12 cellular contexts compared by ENCODE assay signal in the genomic region with DNA sequence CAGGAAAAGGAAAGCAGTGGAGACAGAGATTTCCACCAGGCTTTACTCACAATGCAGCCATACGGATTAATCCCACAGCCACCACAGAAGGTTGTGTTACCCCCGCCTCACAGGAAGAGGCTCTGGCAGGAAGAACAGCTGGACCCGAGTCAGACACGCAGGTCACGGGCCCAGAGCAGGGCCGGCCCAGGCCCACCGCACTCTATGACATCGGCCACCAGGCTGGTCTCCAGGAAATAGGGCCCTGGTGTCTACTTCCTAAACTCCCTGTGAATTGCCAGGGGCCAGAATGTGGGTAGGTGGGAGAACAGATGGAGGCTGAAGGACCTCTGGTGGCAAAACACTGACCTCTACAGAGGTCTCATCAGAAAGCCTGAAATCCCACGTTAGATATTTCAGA. TPM values are rescaled to one million over a fixed set of nuclear protein-coding genes. Genes with fewer than 3 reads are reported as not detected.
A peak's percentile ranks its signal among the peaks of the same experiment; 100 is the strongest.
DNase-seq lines count a peak whose midpoint lies in the region; ATAC-seq and TF ChIP-seq lines count a peak whose summit lies in the region.
"Had no signal": no experiment of that assay in that cellular context is flagged by ENCODE, and none has a peak within 500 bp of the region (broad histone marks: within the 10 kb centered on the region; RNA-seq: fewer than 3 reads in every experiment).

No MANE protein-coding gene starts in this region.

- H3K4me3 Mint-ChIP-seq in CD8-positive, alpha-beta T cell = no peak overlapping the region
- H3K4me3 Mint-ChIP-seq in progenitor cell of endocrine pancreas (ENCODE audit: low read depth) = no peak overlapping the region

- H3K27me3 Mint-ChIP-seq in CD8-positive, alpha-beta T cell (ENCODE audit: low read depth) = no peaks in the 10 kb centered on the region
- H3K27me3 Mint-ChIP-seq in progenitor cell of endocrine pancreas = peaks cover 3% of the 10 kb centered on the region

- TF ChIP-seq CTCF in CD8-positive, alpha-beta T cell (IDR thresholded peaks at IDR 0.05) = no peak
- no peak for TF ChIP-seq CTCF in Peyer's patch (IDR thresholded peaks at IDR 0.05)
- TF ChIP-seq CTCF in gastroesophageal sphincter (IDR thresholded peaks at IDR 0.05) = no peak
- TF ChIP-seq CTCF in progenitor cell of endocrine pancreas (IDR thresholded peaks at IDR 0.05; ENCODE audit: unreplicated experiment) = no peak

- ATAC-seq in CD8-positive, alpha-beta T cell = no peak
- ATAC-seq in gastroesophageal sphincter = no peak

- intact Hi-C loops in CD8-positive, alpha-beta T cell (cut with DNase I, micrococcal nuclease) = loop anchor here (10.0 kb wide), 4 partner anchors 48 to 398 kb away; no protein-coding TSS in a partner anchor

- peaks cover 26% of the 10 kb centered on the region for H3K36me3 ChIP-seq in CD8-positive, alpha-beta T cell (ENCODE audit: insufficient read depth, low read length)
- H3K36me3 ChIP-seq in Peyer's patch (peaks cover 0 to 34% (median 0%) of the 10 kb centered on the region in 3 donors), gastroesophageal sphincter (peaks cover 0 to 45% of the 10 kb centered on the region in 2 donors)

- peak in 1 of 7 experiments; percentile 45 for DNase-seq in CD8-positive, alpha-beta T cell
- DNase-seq in Peyer's patch (no peak), progenitor cell of endocrine pancreas (ENCODE audit: low spot score, unreplicated experiment) (no peak), mesenteric fat pad (ENCODE audit: low spot score) (no peak), Ammon's horn (ENCODE audit: low spot score) (no peak), NCI-H1436 (lab: John Stamatoyannopoulos, UW) (no peak), activated gamma-delta T cell (lab: John Stamatoyannopoulos, UW) (no peak)
- DNase-seq: anterior cingulate cortex, GOT3, NCI-H1048 had no signal

- no peaks in the 10 kb centered on the region for H3K9me3 ChIP-seq in CD8-positive, alpha-beta T cell (ENCODE audit: low read length)
- H3K9me3 ChIP-seq in Peyer's patch (no peaks in the 10 kb centered on the region), gastroesophageal sphincter (no peaks in the 10 kb centered on the region)

- TF ChIP-seq POLR2A in Peyer's patch (IDR thresholded peaks at IDR 0.05) (no peak), gastroesophageal sphincter (IDR thresholded peaks at IDR 0.05) (no peak)

- 17 to 25% methylated on average over 1 to 4 of the region's 9 CpGs for WGBS in gastroesophageal sphincter (ENCODE audit: low coverage in 1 of 2), 2 donors

- H3K4me1 ChIP-seq in CD8-positive, alpha-beta T cell (ENCODE audit: insufficient read depth, low read length) = peaks cover 5% of the 10 kb centered on the region
- peaks cover 0 to 41% (median 0%) of the 10 kb centered on the region in 4 donors for H3K4me1 ChIP-seq in Peyer's patch
- peaks cover 6 to 72% (median 27%) of the 10 kb centered on the region in 3 donors for H3K4me1 ChIP-seq in gastroesophageal sphincter

- POLR2A ChIA-PET in CD8-positive, alpha-beta T cell (lab: Charles Lee) = interaction anchor here (1.0 to 1.4 kb wide), 2 partner anchors 24 to 37 kb away, joined by 3 to 4 read pairs; no protein-coding TSS in a partner anchor

- H3K27me3 ChIP-seq in CD8-positive, alpha-beta T cell (ENCODE audit: insufficient read depth, low read length) = no peaks in the 10 kb centered on the region
- H3K27me3 ChIP-seq in Peyer's patch = no peaks in the 10 kb centered on the region
- H3K27me3 ChIP-seq in gastroesophageal sphincter = no peaks in the 10 kb centered on the region

- H3K4me1 Mint-ChIP-seq in CD8-positive, alpha-beta T cell (ENCODE audit: low read depth) = peaks cover 53% of the 10 kb centered on the region
- H3K4me1 Mint-ChIP-seq in progenitor cell of endocrine pancreas (ENCODE audit: low read depth) = peaks cover 15% of the 10 kb centered on the region

- CTCF ChIA-PET in CD8-positive, alpha-beta T cell (lab: Charles Lee) = interaction anchor here (0.5 to 2.3 kb wide), 3 partner anchors 16 to 80 kb away, joined by 3 to 12 read pairs (median 3); partner anchors contain the start of gene MGAT1

- no peaks in the 10 kb centered on the region for H3K9me3 Mint-ChIP-seq in CD8-positive, alpha-beta T cell
- peaks cover 3% of the 10 kb centered on the region for H3K9me3 Mint-ChIP-seq in progenitor cell of endocrine pancreas (ENCODE audit: low read depth)

- H3K27ac ChIP-seq in CD8-positive, alpha-beta T cell (ENCODE audit: low read depth, low read length) = no peak overlapping the region
- H3K27ac ChIP-seq in Peyer's patch (peak overlapping the region; percentile 18 to 79 (median 56)), gastroesophageal sphincter (peak overlapping the region in 3 of 4 donors; percentile 84 to 89 (median 87))

- peak overlapping the region; percentile 82 for H3K27ac Mint-ChIP-seq in CD8-positive, alpha-beta T cell
- peak overlapping the region; percentile 81 for H3K27ac Mint-ChIP-seq in progenitor cell of endocrine pancreas

- peaks cover 38% of the 10 kb centered on the region for H3K36me3 Mint-ChIP-seq in CD8-positive, alpha-beta T cell
- H3K36me3 Mint-ChIP-seq in progenitor cell of endocrine pancreas (ENCODE audit: insufficient read depth) = peaks cover 6% of the 10 kb centered on the region

- no peak overlapping the region for H3K4me3 ChIP-seq in CD8-positive, alpha-beta T cell (ENCODE audit: low read depth, low read length)
- H3K4me3 ChIP-seq in Peyer's patch (no peak overlapping the region), gastroesophageal sphincter (no peak overlapping the region)

- no peak for TF ChIP-seq EP300 in gastroesophageal sphincter (IDR thresholded peaks at IDR 0.05)

RNA-seq across cellular contexts. Expression of gene MGAT1, which starts 15.6 kb away (rescaled TPM):
- total RNA-seq in CD8-positive, alpha-beta T cell = 10 to 100 TPM; 43.5 to 47.5 TPM
- total RNA-seq in Peyer's patch (100 to 1,000 TPM; 102 to 155 (median 144) TPM), gastroesophageal sphincter (100 to 1,000 TPM; 122 to 196 (median 159) TPM), progenitor cell of endocrine pancreas (63.8 and 66.9 TPM in 2 replicates), mesenteric fat pad (380 TPM)

RNA-seq across cellular contexts. Expression of gene OR2Y1, which starts 47.2 kb away (rescaled TPM):
- not detected for total RNA-seq in CD8-positive, alpha-beta T cell
- total RNA-seq in Peyer's patch (not detected), gastroesophageal sphincter (not detected), progenitor cell of endocrine pancreas (not detected in 2 replicates), mesenteric fat pad (not detected)
- total RNA-seq: T-helper 1 cell treated with Interleukin-12 subunit alpha and Interleukin-12 subunit beta and Interleukin-4 antibody, amounts not matched to agents 30 ng/mL and 1 ng/mL, for 36 hours had no signal
